In genomic region chr1:180502361-180503273, GRCh38 we compare ENCODE assay signal across 8 cellular contexts. TPM values are rescaled to one million over a fixed set of nuclear protein-coding genes. Genes with fewer than 3 reads are reported as not detected.
DNase-seq lines count a peak whose midpoint lies in the region; ATAC-seq and TF ChIP-seq lines count a peak whose summit lies in the region.

ACBD6 (minus strand) TSS chr1:180502577; CDS start chr1:180502266, 311 bp downstream.

- POLR2A ChIA-PET in CD4-positive, alpha-beta T cell (lab: Charles Lee) = interaction anchor here (0.6 to 2.5 kb wide), 18 partner anchors 8 to 1776 kb away, joined by 3 to 16 read pairs (median 5); partner anchors contain the start of genes MR1, QSOX1, TOR1AIP1 and XPR1

- intact Hi-C loops in CD4-positive, alpha-beta T cell (cut with DNase I, micrococcal nuclease) = loop anchor here (2.0 to 10.0 kb wide), 6 partner anchors 20 to 1480 kb away; partner anchors contain the start of genes XPR1 (in 2 of the 2), AXDND1 (in 1 of the 2), STX6 (in 1 of the 2) and TOR1AIP2 (in 1 of the 2)
- intact Hi-C loops in dorsolateral prefrontal cortex (cut with DNase I) (loop anchor here (2.0 to 10.0 kb wide), 4 partner anchors 130 to 652 kb away; partner anchors contain the start of genes IER5 (in 1 of the 2) and XPR1 (in 1 of the 2)), lower leg skin (cut with DNase I; ENCODE audit: low total_unique reads) (loop anchor here (10.0 kb wide), 1 partner anchor 132 kb away; the partner anchor contains the start of gene XPR1)

- DNase-seq in CD4-positive, alpha-beta T cell = peak; percentile 76 to 87 (median 81)
- DNase-seq in NCI-H69 (lab: John Stamatoyannopoulos, UW) (peak; percentile 93), dorsolateral prefrontal cortex (peak; percentile 71 to 91 (median 82)), lower leg skin (ENCODE audit: low spot score in 2 of 2) (peak; percentile 75 to 97)
- peak; percentile 84 to 89 for DNase-seq in activated CD4-positive, alpha-beta T cell treated with anti-CD3 and anti-CD28 coated beads, Interleukin-2, amount 50 U/mL, for 48 hours
- DNase-seq in stimulated activated CD4-positive, alpha-beta T cell treated with anti-CD3 and anti-CD28 coated beads, Interleukin-4, amount 100 ng/mL, for 48 hours (ENCODE audit: low read depth in 2 of 2) = peak; percentile 76 to 83

- no peak for TF ChIP-seq CTCF in CD4-positive, alpha-beta T cell (IDR thresholded peaks at IDR 0.05)
- peak in 37 of 56 donors; percentile 6 to 50 (median 26) for TF ChIP-seq CTCF in dorsolateral prefrontal cortex (IDR thresholded peaks at IDR 0.05 in 54 of 56, conservative IDR thresholded peaks at IDR 0.05 in 2 of 56; ENCODE audit: low read depth in 1 of 56, partially characterized antibody in 56 of 56)
- no peak for TF ChIP-seq CTCF in lower leg skin (IDR thresholded peaks at IDR 0.05)

- H3K36me3 Mint-ChIP-seq in CD4-positive, alpha-beta T cell (ENCODE audit: low read depth) = peaks cover 23% of the 10 kb centered on the region

- H3K27ac ChIP-seq in CD4-positive, alpha-beta T cell (ENCODE audit: low read depth, low read length) = peak within 1 kb of the TSS; percentile 74
- peak within 1 kb of the TSS; percentile 73 to 98 (median 93) for H3K27ac ChIP-seq in dorsolateral prefrontal cortex

- peak within 1 kb of the TSS; percentile 66 to 100 (median 91) for H3K4me3 ChIP-seq in dorsolateral prefrontal cortex
- H3K4me3 ChIP-seq in lower leg skin (ENCODE audit: low read depth, poor library complexity, severe bottlenecking) = peak within 1 kb of the TSS; percentile 84

- H3K4me1 Mint-ChIP-seq in CD4-positive, alpha-beta T cell (ENCODE audit: low read depth) = peaks cover 43% of the 10 kb centered on the region

- H3K27ac Mint-ChIP-seq in CD4-positive, alpha-beta T cell = peak within 1 kb of the TSS; percentile 94

- H3K27me3 Mint-ChIP-seq in CD4-positive, alpha-beta T cell = no peaks in the 10 kb centered on the region

- WGBS in lower leg skin, 2 donors = 1% methylated on average over 61 to 77 of the region's 83 CpGs

- CTCF ChIA-PET in CD4-positive, alpha-beta T cell (lab: Charles Lee) = interaction anchor here (0.9 to 2.1 kb wide), 5 partner anchors 13 to 129 kb away, joined by 3 to 7 read pairs (median 4); no protein-coding TSS in a partner anchor

- no peaks in the 10 kb centered on the region for H3K27me3 ChIP-seq in CD4-positive, alpha-beta T cell (ENCODE audit: control insufficient read depth, insufficient read depth, low read length)
- H3K27me3 ChIP-seq in dorsolateral prefrontal cortex = no peaks in the 10 kb centered on the region

- no peaks in the 10 kb centered on the region for H3K9me3 Mint-ChIP-seq in CD4-positive, alpha-beta T cell

- H3K9me3 ChIP-seq in CD4-positive, alpha-beta T cell (ENCODE audit: control insufficient read depth, low read length) = no peaks in the 10 kb centered on the region

- peak; percentile 90 for ATAC-seq in CD4-positive, alpha-beta T cell (ENCODE audit: poor library complexity)
- ATAC-seq in GM19351 (IDR thresholded peaks at IDR 0.05; ENCODE audit: unreplicated experiment) (peak; percentile 84), HG03520 (IDR thresholded peaks at IDR 0.05; ENCODE audit: unreplicated experiment) (peak; percentile 74)

- H3K4me3 Mint-ChIP-seq in CD4-positive, alpha-beta T cell = peak within 1 kb of the TSS; percentile 92

- no peak for TF ChIP-seq POLR2A in lower leg skin (IDR thresholded peaks at IDR 0.05)

RNA-seq across cellular contexts. Expression of gene ACBD6, which starts in this region (rescaled TPM):
- 10 to 100 TPM; 28.2 to 28.8 TPM for total RNA-seq in CD4-positive, alpha-beta T cell
- total RNA-seq in dorsolateral prefrontal cortex (10 to 100 TPM; 31.2 to 64.0 (median 43.3) TPM), lower leg skin (10 to 100 TPM; 31.3 to 43.1 (median 36.9) TPM)

Comparison
In these comparisons a context has a peak if more than half of its experiments do, and no peak if none do; other contexts are left out.
1. Peak in every context shown above with its lines: DNase-seq, ATAC-seq, H3K4me3 ChIP-seq and H3K27ac ChIP-seq.
2. CTCF ChIP-seq: peak in dorsolateral prefrontal cortex (37 of 56); none in CD4-positive, alpha-beta T cell (single experiment) and lower leg skin (0 of 3).